Comparison of ENCODE assay signal across 25 cellular contexts in genomic region chr14:20384886-20385285, GRCh38. TPM values are rescaled to one million over a fixed set of nuclear protein-coding genes. Genes with fewer than 3 reads are reported as not detected.
"Had no signal": no experiment of that assay in that cellular context is flagged by ENCODE, and none has a peak within 500 bp of the region (broad histone marks: within the 10 kb centered on the region; RNA-seq: fewer than 3 reads in every experiment).

No MANE protein-coding gene starts in this region.

- H3K27me3 Mint-ChIP-seq: IgD-negative memory B cell had no signal

- ATAC-seq: HepG2, K562, Panc1 had no signal

- H3K27ac ChIP-seq: KMS-11, RWPE1 had no signal

- H3K4me3 Mint-ChIP-seq: IgD-negative memory B cell had no signal

- H3K9me3 Mint-ChIP-seq: IgD-negative memory B cell had no signal

- H3K27ac Mint-ChIP-seq: IgD-negative memory B cell had no signal

- DNase-seq: Kasumi-1, MM.1S, NCI-H1092 treated with DMSO at 0.1 percent for 48 hours, NCI-H1436, NCI-H187, NCI-H2029, NCI-H2081 treated with DMSO at 0.1 percent for 48 hours, NCI-H2171, NCI-H226, NCI-H446, NCI-H510A, NCI-H524 treated with DMSO at 0.1 percent for 48 hours, NCI-H69, NCI-H774, SHP77, SK-N-SH had no signal

RNA-seq across cellular contexts. Expression of gene KLHL33, which starts 51.1 kb away (rescaled TPM):
- total RNA-seq: HepG2, HT1080, M059J, SK-MEL-5 had no signal
- polyA plus RNA-seq: HepG2, SK-N-SH had no signal
